ENCODE assay signal across 24 cellular contexts in genomic region chr4:101331017-101331416, GRCh38.
"Had no signal": no experiment of that assay in that cellular context is flagged by ENCODE, and none has a peak within 500 bp of the region (broad histone marks: within the 10 kb centered on the region; RNA-seq: fewer than 3 reads in every experiment).

No MANE protein-coding gene starts in this region.

- H3K4me3 Mint-ChIP-seq: activated CD4-positive, alpha-beta T cell treated with anti-CD3 and anti-CD28 coated beads, Interleukin-2, amount 10 ng/mL, durations not matched to agents 7 days and 5 days; activated CD8-positive, alpha-beta memory T cell treated with anti-CD3 and anti-CD28 coated beads, Interleukin-2, amount 10 ng/mL, durations not matched to agents 7 days and 5 days; activated CD8-positive, alpha-beta T cell treated with anti-CD3 and anti-CD28 coated beads for 36 hours; activated naive CD8-positive, alpha-beta T cell; activated T-helper 1 cell treated with anti-CD3 and anti-CD28 coated beads, Interleukin-12 subunit alpha, Interleukin-12 subunit beta, Interleukin-2, Interleukin-4 antibody, amounts not matched to agents 30 ng/mL and 10 ng/mL and 1 ng/mL, durations not matched to agents 14 hours and 24 hours and 36 hours; central memory CD8-positive, alpha-beta T cell; effector memory CD8-positive, alpha-beta T cell; natural killer cell had no signal

- H3K27ac Mint-ChIP-seq: activated CD4-positive, alpha-beta T cell treated with anti-CD3 and anti-CD28 coated beads, Interleukin-2, amount 10 ng/mL, durations not matched to agents 7 days and 5 days; activated CD8-positive, alpha-beta memory T cell treated with anti-CD3 and anti-CD28 coated beads, Interleukin-2, amount 10 ng/mL, durations not matched to agents 7 days and 5 days; activated CD8-positive, alpha-beta T cell treated with anti-CD3 and anti-CD28 coated beads for 36 hours; activated naive CD8-positive, alpha-beta T cell; activated T-helper 1 cell treated with anti-CD3 and anti-CD28 coated beads, Interleukin-12 subunit alpha, Interleukin-12 subunit beta, Interleukin-2, Interleukin-4 antibody, amounts not matched to agents 30 ng/mL and 10 ng/mL and 1 ng/mL, durations not matched to agents 14 hours and 24 hours and 36 hours; effector memory CD8-positive, alpha-beta T cell; progenitor cell of endocrine pancreas had no signal

- H3K4me3 ChIP-seq: adrenal gland, ascending aorta, dorsolateral prefrontal cortex, left ventricle myocardium inferior, spleen, thoracic aorta, upper lobe of left lung had no signal

- H3K9me3 Mint-ChIP-seq: activated CD4-positive, alpha-beta T cell treated with anti-CD3 and anti-CD28 coated beads, Interleukin-2, amount 10 ng/mL, durations not matched to agents 7 days and 5 days; activated CD8-positive, alpha-beta T cell treated with anti-CD3 and anti-CD28 coated beads for 36 hours; activated T-helper 1 cell treated with anti-CD3 and anti-CD28 coated beads, Interleukin-12 subunit alpha, Interleukin-12 subunit beta, Interleukin-2, Interleukin-4 antibody, amounts not matched to agents 30 ng/mL and 10 ng/mL and 1 ng/mL, durations not matched to agents 14 hours and 24 hours and 36 hours; central memory CD8-positive, alpha-beta T cell; effector memory CD8-positive, alpha-beta T cell; natural killer cell had no signal

- H3K36me3 ChIP-seq: adrenal gland, ascending aorta, left ventricle myocardium inferior, spleen, thoracic aorta, upper lobe of left lung, WERI-Rb-1 had no signal

- DNase-seq: activated CD4-positive, alpha-beta T cell treated with anti-CD3 and anti-CD28 coated beads, Interleukin-2, amount 10 ng/mL, durations not matched to agents 7 days and 5 days; activated CD4-positive, CD25-positive, alpha-beta regulatory T cell treated with anti-CD3 and anti-CD28 coated beads, Interleukin-2, amount 50 U/mL, for 72 hours; activated CD8-positive, alpha-beta memory T cell treated with anti-CD3 and anti-CD28 coated beads, Interleukin-2, amount 10 ng/mL, durations not matched to agents 7 days and 5 days; activated CD8-positive, alpha-beta T cell treated with anti-CD3 and anti-CD28 coated beads for 36 hours; activated gamma-delta T cell treated with Interleukin-2 at 50 U/mL for 16 hours; adrenal gland; dorsolateral prefrontal cortex; effector memory CD8-positive, alpha-beta T cell; foreskin fibroblast; kidney glomerular epithelial cell; left ventricle myocardium inferior; midbrain; natural killer cell; spleen; stimulated activated CD4-positive, alpha-beta T cell treated with anti-CD3 and anti-CD28 coated beads, Interleukin-4, amount 100 ng/mL, for 1 hour; stimulated activated naive CD4-positive, alpha-beta T cell treated with Interleukin-2 at 50 U/mL for 16 hours; upper lobe of left lung; WERI-Rb-1 had no signal

- H3K36me3 Mint-ChIP-seq: natural killer cell had no signal

- H3K27ac ChIP-seq: adrenal gland, ascending aorta, dorsolateral prefrontal cortex, left ventricle myocardium inferior, spleen, thoracic aorta, upper lobe of left lung, WERI-Rb-1 had no signal

- H3K27me3 Mint-ChIP-seq: activated CD8-positive, alpha-beta memory T cell treated with anti-CD3 and anti-CD28 coated beads, Interleukin-2, amount 10 ng/mL, durations not matched to agents 7 days and 5 days; activated naive CD8-positive, alpha-beta T cell; central memory CD8-positive, alpha-beta T cell; effector memory CD8-positive, alpha-beta T cell; progenitor cell of endocrine pancreas had no signal

- H3K27me3 ChIP-seq: adrenal gland, ascending aorta, dorsolateral prefrontal cortex, spleen, upper lobe of left lung had no signal

- H3K9me3 ChIP-seq: adrenal gland, ascending aorta, left ventricle myocardium inferior, spleen, thoracic aorta, upper lobe of left lung had no signal

- ATAC-seq: activated CD8-positive, alpha-beta memory T cell treated with anti-CD3 and anti-CD28 coated beads, Interleukin-2, amount 10 ng/mL, durations not matched to agents 7 days and 5 days; activated CD8-positive, alpha-beta T cell treated with anti-CD3 and anti-CD28 coated beads for 36 hours; effector memory CD8-positive, alpha-beta T cell; natural killer cell had no signal
